In genomic region chr2:88599527-88599926, GRCh38 we compare ENCODE assay signal across 10 cellular contexts. TPM values are rescaled to one million over a fixed set of nuclear protein-coding genes. Genes with fewer than 3 reads are reported as not detected.
DNase-seq lines count a peak whose midpoint lies in the region; ATAC-seq, FAIRE-seq and TF ChIP-seq lines count a peak whose summit lies in the region.
"Had no signal": no experiment of that assay in that cellular context is flagged by ENCODE, and none has a peak within 500 bp of the region (broad histone marks: within the 10 kb centered on the region; RNA-seq: fewer than 3 reads in every experiment).

No MANE protein-coding gene starts in this region.

- no peak for FAIRE-seq in astrocyte (lab: Jason Lieb, UNC)

- H3K4me3 ChIP-seq in DOHH2 (ENCODE audit: low read length) (peak overlapping the region; percentile 63), astrocyte (ENCODE audit: insufficient read depth, low read depth, low read length) (no peak overlapping the region), osteoblast (ENCODE audit: insufficient read depth, low read length) (no peak overlapping the region)

- no peak overlapping the region for H3K4me3 Mint-ChIP-seq in astrocyte (ENCODE audit: unreplicated experiment)
- H3K4me3 Mint-ChIP-seq: WTC11 had no signal

- H3K9me3 ChIP-seq in DOHH2 (ENCODE audit: control insufficient read depth, insufficient read depth, low read length) (no peaks in the 10 kb centered on the region), astrocyte (ENCODE audit: insufficient read depth, low read depth, low read length) (no peaks in the 10 kb centered on the region), osteoblast (ENCODE audit: low read depth, low read length) (no peaks in the 10 kb centered on the region)

- peak overlapping the region; percentile 2 for H3K9ac ChIP-seq in astrocyte (ENCODE audit: low read length)

- peaks cover 98% of the 10 kb centered on the region for H3K4me1 ChIP-seq in DOHH2 (ENCODE audit: control insufficient read depth, low read length)
- peaks cover 42% of the 10 kb centered on the region for H3K4me1 ChIP-seq in astrocyte (ENCODE audit: insufficient read depth, low read length)
- H3K4me1 ChIP-seq in osteoblast (ENCODE audit: insufficient read depth, low read length): peaks cover 45% of the 10 kb centered on the region

- DNase-seq in astrocyte (ENCODE audit: low read depth) (no peak), osteoblast (ENCODE audit: insufficient read length, low spot score, missing footprints) (no peak), A172 (ENCODE audit: low spot score) (no peak), DMS79 (lab: John Stamatoyannopoulos, UW) (no peak)
- no peak for DNase-seq in activated effector memory CD4-positive, alpha-beta T cell treated with Interleukin-2 at 50 U/mL for 16 hours

- H3K27ac ChIP-seq in DOHH2 (ENCODE audit: low read depth, low read length): peak overlapping the region; percentile 96
- peak overlapping the region; percentile 92 for H3K27ac ChIP-seq in astrocyte (ENCODE audit: low read depth, low read length)
- H3K27ac ChIP-seq in osteoblast (ENCODE audit: low read depth, low read length): peak overlapping the region; percentile 87

- peaks cover 93% of the 10 kb centered on the region for H3K79me2 ChIP-seq in DOHH2 (ENCODE audit: control insufficient read depth, low read length)
- H3K79me2 ChIP-seq in astrocyte (ENCODE audit: insufficient read depth, low read length): peaks cover 54% of the 10 kb centered on the region
- H3K79me2 ChIP-seq in osteoblast (ENCODE audit: insufficient read depth, low read length): peaks cover 50% of the 10 kb centered on the region

- peak overlapping the region; percentile 92 for H3K27ac Mint-ChIP-seq in astrocyte (ENCODE audit: unreplicated experiment)

- H4K20me1 ChIP-seq in DOHH2 (ENCODE audit: control insufficient read depth, insufficient read depth, low read depth, low read length): no peaks in the 10 kb centered on the region
- peaks cover 9% of the 10 kb centered on the region for H4K20me1 ChIP-seq in astrocyte (ENCODE audit: insufficient read depth, low read length)
- peaks cover 33% of the 10 kb centered on the region for H4K20me1 ChIP-seq in osteoblast (ENCODE audit: insufficient read depth, low read length)

- TF ChIP-seq CTCF in DOHH2 (IDR thresholded peaks at IDR 0.05; ENCODE audit: low read depth, low read length, poor library complexity, severe bottlenecking) (no peak), astrocyte (IDR thresholded peaks at IDR 0.05; ENCODE audit: insufficient read depth, low read depth, low read length) (no peak), osteoblast (IDR thresholded peaks at IDR 0.05; ENCODE audit: extremely low read depth, low read depth, low read length) (no peak)

- H3K27me3 Mint-ChIP-seq in astrocyte (ENCODE audit: low read depth, unreplicated experiment): no peaks in the 10 kb centered on the region

- peaks cover 71% of the 10 kb centered on the region for H3K36me3 ChIP-seq in DOHH2 (ENCODE audit: control insufficient read depth, low read length)
- no peaks in the 10 kb centered on the region for H3K36me3 ChIP-seq in astrocyte (ENCODE audit: insufficient read depth, low read length)
- H3K36me3 ChIP-seq in osteoblast (ENCODE audit: insufficient read depth, low read length): peaks cover 3% of the 10 kb centered on the region

- peak; percentile 22 for ATAC-seq in HG03571 (IDR thresholded peaks at IDR 0.05; ENCODE audit: unreplicated experiment)
- no peak for ATAC-seq in GM18498 (IDR thresholded peaks at IDR 0.05; ENCODE audit: unreplicated experiment)

- no peaks in the 10 kb centered on the region for H3K27me3 ChIP-seq in DOHH2 (ENCODE audit: control insufficient read depth, low read length)
- no peaks in the 10 kb centered on the region for H3K27me3 ChIP-seq in astrocyte (ENCODE audit: insufficient read depth, low read length)
- no peaks in the 10 kb centered on the region for H3K27me3 ChIP-seq in osteoblast (ENCODE audit: insufficient read depth, low read length)

- H3K4me1 Mint-ChIP-seq in astrocyte (ENCODE audit: low read depth, unreplicated experiment): peaks cover 61% of the 10 kb centered on the region

- H3K9me3 Mint-ChIP-seq in astrocyte (ENCODE audit: unreplicated experiment): no peaks in the 10 kb centered on the region
- H3K9me3 Mint-ChIP-seq: HFFc6, WTC11 had no signal

- H3K36me3 Mint-ChIP-seq in astrocyte (ENCODE audit: low read depth, unreplicated experiment): peaks cover 2% of the 10 kb centered on the region
- H3K36me3 Mint-ChIP-seq: WTC11 had no signal

- H3K9me2 ChIP-seq in DOHH2 (replicated peaks; ENCODE audit: control insufficient read depth, low read length): no peaks in the 10 kb centered on the region

- H3F3A ChIP-seq in DOHH2 (ENCODE audit: control insufficient read depth, insufficient read depth): peaks cover 35% of the 10 kb centered on the region

- H3K4me2 ChIP-seq in DOHH2 (ENCODE audit: low read length) (peak overlapping the region; percentile 77), astrocyte (ENCODE audit: low read length) (peak overlapping the region; percentile 31), osteoblast (ENCODE audit: insufficient read depth, low read length) (peak overlapping the region; percentile 62)

- H2AFZ ChIP-seq in astrocyte (ENCODE audit: low read depth, low read length) (no peak overlapping the region), osteoblast (ENCODE audit: low read length) (no peak overlapping the region)

RNA-seq across cellular contexts. Expression of gene EIF2AK3, which starts 27.7 kb away (rescaled TPM):
- 26.3 and 27.1 TPM in 2 replicates for total RNA-seq in astrocyte
- 24.2 and 25.7 TPM in 2 replicates for total RNA-seq in osteoblast
- total RNA-seq in A172 (2014; rRNA removed; shearing (Covaris generic)): 17.6 and 23.2 TPM in 2 replicates
